ENCODE assay signal across 9 cellular contexts in genomic region chr7:138752568-138753518, GRCh38. TPM values are rescaled to one million over a fixed set of nuclear protein-coding genes. Genes with fewer than 3 reads are reported as not detected.
DNase-seq lines count a peak whose midpoint lies in the region; ATAC-seq, FAIRE-seq and TF ChIP-seq lines count a peak whose summit lies in the region.
"Had no signal": no experiment of that assay in that cellular context is flagged by ENCODE, and none has a peak within 500 bp of the region (broad histone marks: within the 10 kb centered on the region; RNA-seq: fewer than 3 reads in every experiment).

No MANE protein-coding gene starts in this region.

- no peak for DNase-seq in GM12891 (ENCODE audit: insufficient read length, low spot score)
- DNase-seq in NCI-H446 treated with DMSO at 0.1 percent for 48 hours (lab: John Stamatoyannopoulos, UW), result peak; percentile 56
- DNase-seq in activated T-cell treated with anti-CD3 and anti-CD28 coated beads for 1 hour (ENCODE audit: low read depth), result peak; percentile 77
- peak; percentile 43 for DNase-seq in iPS-NIHi11 (ENCODE audit: low spot score)
- peak; percentile 81 to 82 for DNase-seq in stimulated activated CD8-positive, alpha-beta memory T cell treated with anti-CD3 and anti-CD28 coated beads, Interleukin-2, amount 100 ng/mL, for 1 hour (ENCODE audit: low read depth in 2 of 2)
- no peak for DNase-seq in UCSD-AML1 (lab: John Stamatoyannopoulos, UW; ENCODE audit: unreplicated experiment)
- no peak for DNase-seq in progenitor cell of endocrine pancreas (ENCODE audit: low spot score, unreplicated experiment)

- H3K4me1 Mint-ChIP-seq in progenitor cell of endocrine pancreas (ENCODE audit: low read depth), result peaks cover 35% of the 10 kb centered on the region

- no peak overlapping the region for H3K27ac Mint-ChIP-seq in progenitor cell of endocrine pancreas

- peak; percentile 79 for ATAC-seq in HG02759 (IDR thresholded peaks at IDR 0.05; ENCODE audit: unreplicated experiment)

- no peaks in the 10 kb centered on the region for H3K36me3 Mint-ChIP-seq in progenitor cell of endocrine pancreas (ENCODE audit: insufficient read depth)

- no peak for TF ChIP-seq POLR2A in GM12891 (IDR thresholded peaks at IDR 0.05; ENCODE audit: low read depth, low read length)

- H3K27me3 Mint-ChIP-seq in progenitor cell of endocrine pancreas, result peaks cover 12% of the 10 kb centered on the region

- peak; percentile 62 for FAIRE-seq in GM12891 (lab: Jason Lieb, UNC)
- FAIRE-seq: islet of Langerhans had no signal

- no peaks in the 10 kb centered on the region for H3K9me3 Mint-ChIP-seq in progenitor cell of endocrine pancreas (ENCODE audit: low read depth)

- no peak overlapping the region for H3K4me3 Mint-ChIP-seq in progenitor cell of endocrine pancreas (ENCODE audit: low read depth)

- TF ChIP-seq CTCF in progenitor cell of endocrine pancreas (IDR thresholded peaks at IDR 0.05; ENCODE audit: unreplicated experiment), result no peak

TF ChIP-seq in GM12891, 5 proteins besides CTCF, POLR2A, EP300 and RAD21:
- TF ChIP-seq POLR2AphosphoS5 (IDR thresholded peaks at IDR 0.05; ENCODE audit: low read depth, low read length) (no peak), SPI1 (IDR thresholded peaks at IDR 0.05; ENCODE audit: low read depth, low read length) (no peak), POU2F2 (IDR thresholded peaks at IDR 0.05; ENCODE audit: low read depth, low read length) (no peak), TAF1 (IDR thresholded peaks at IDR 0.05; ENCODE audit: low read depth, low read length) (no peak), PAX5 (IDR thresholded peaks at IDR 0.05; ENCODE audit: insufficient read depth, low read length, severe bottlenecking) (no peak)

RNA-seq across cellular contexts. Expression of gene TMEM213, which starts 45.0 kb away (rescaled TPM):
- not detected for polyA plus RNA-seq in GM12891 (2012; ENCODE audit: low read depth, missing spikeins)
- total RNA-seq in progenitor cell of endocrine pancreas, result not detected in 2 replicates

RNA-seq across cellular contexts. Expression of gene ATP6V0A4, which starts 45.2 kb away (rescaled TPM):
- polyA plus RNA-seq in GM12891 (2012; ENCODE audit: low read depth, missing spikeins), result 0.08 TPM
- total RNA-seq in progenitor cell of endocrine pancreas, result 0.50 and 0.89 TPM in 2 replicates

RNA-seq across cellular contexts. Expression of gene SVOPL, which starts 51.7 kb away (rescaled TPM):
- polyA plus RNA-seq in GM12891 (2012; ENCODE audit: low read depth, missing spikeins), result not detected
- 1.4 TPM in 2 replicates for total RNA-seq in progenitor cell of endocrine pancreas

Comparison
In these comparisons a context has a peak if more than half of its experiments do, and no peak if none do; other contexts are left out.
1. DNase-seq: peak in NCI-H446 treated with DMSO at 0.1 percent for 48 hours (single experiment), activated T-cell treated with anti-CD3 and anti-CD28 coated beads for 1 hour (single experiment), iPS-NIHi11 (single experiment) and stimulated activated CD8-positive, alpha-beta memory T cell treated with anti-CD3 and anti-CD28 coated beads, Interleukin-2, amount 100 ng/mL, for 1 hour (2 of 2); none in GM12891 (single experiment), UCSD-AML1 (single experiment) and progenitor cell of endocrine pancreas (single experiment).